In the genomic region with DNA sequence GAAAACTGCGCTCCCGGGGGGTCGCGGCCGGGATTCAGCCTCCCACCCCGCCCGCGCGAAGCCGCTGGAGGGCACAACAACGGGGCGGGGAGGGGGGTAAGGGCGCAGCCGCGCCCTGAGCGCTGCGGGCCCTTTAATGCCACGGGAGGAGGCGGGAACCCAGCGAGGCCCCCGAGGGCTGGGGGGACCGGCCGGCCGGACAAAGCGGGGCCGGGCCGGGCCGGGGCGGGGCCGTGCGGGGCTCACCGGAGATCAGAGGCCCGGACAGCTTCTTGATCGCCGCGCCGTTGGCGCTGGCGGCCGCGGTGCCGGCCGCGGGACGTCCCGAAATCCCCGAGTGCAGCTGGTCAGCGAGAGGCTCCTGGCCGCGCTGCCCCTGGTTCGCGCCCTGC, we compare ENCODE assay signal across 9 cellular contexts. TPM values are rescaled to one million over a fixed set of nuclear protein-coding genes. Genes with fewer than 3 reads are reported as not detected.
DNase-seq lines count a peak whose midpoint lies in the region; ATAC-seq and TF ChIP-seq lines count a peak whose summit lies in the region.
"Had no signal": no experiment of that assay in that cellular context is flagged by ENCODE, and none has a peak within 500 bp of the region (broad histone marks: within the 10 kb centered on the region; RNA-seq: fewer than 3 reads in every experiment).

No MANE protein-coding gene starts in this region.

- H3K36me3 ChIP-seq in adrenal gland (replicated peaks in 1 of 2) (no peaks in the 10 kb centered on the region), sigmoid colon (peaks cover 0 to under 1% (median 0%) of the 10 kb centered on the region in 4 donors)

- no peaks in the 10 kb centered on the region for H3K27me3 ChIP-seq in adrenal gland
- H3K27me3 ChIP-seq in sigmoid colon, result no peaks in the 10 kb centered on the region

- TF ChIP-seq POLR2A in adrenal gland (IDR thresholded peaks at IDR 0.05) (no peak), sigmoid colon (IDR thresholded peaks at IDR 0.05) (no peak)

- H3K9me3 ChIP-seq in adrenal gland (replicated peaks in 1 of 3) (no peaks in the 10 kb centered on the region), sigmoid colon (no peaks in the 10 kb centered on the region)

- DNase-seq in GM03348 (ENCODE audit: low spot score) (peak; percentile 63), adrenal gland (peak in 4 of 7 donors; percentile 47 to 63 (median 57)), left ventricle myocardium superior (peak; percentile 82), sigmoid colon (peak; percentile 88), NCI-H1436 (lab: John Stamatoyannopoulos, UW) (no peak), NCI-H1436 treated with DMSO at 0.1 percent for 48 hours (lab: John Stamatoyannopoulos, UW) (no peak), omental fat pad (ENCODE audit: low spot score) (no peak)
- DNase-seq: T-helper 9 cell had no signal

- TF ChIP-seq CTCF in adrenal gland (IDR thresholded peaks at IDR 0.05) (no peak), sigmoid colon (IDR thresholded peaks at IDR 0.05) (no peak), omental fat pad (IDR thresholded peaks at IDR 0.05) (no peak)

- H3K4me3 ChIP-seq in adrenal gland, result peak overlapping the region in 2 of 4 donors; percentile 96 to 97
- peak overlapping the region; percentile 61 to 98 (median 92) for H3K4me3 ChIP-seq in sigmoid colon

- peak; percentile 41 for ATAC-seq in left ventricle myocardium superior
- no peak for ATAC-seq in HG03025 (IDR thresholded peaks at IDR 0.05; ENCODE audit: low FRiP score, unreplicated experiment)
- ATAC-seq in omental fat pad (ENCODE audit: low FRiP score), result no peak

- intact Hi-C loops in adrenal gland (cut with DNase I) (loop anchor here (10.0 kb wide), 2 partner anchors 170 to 190 kb away; a partner anchor contains a TSS), left ventricle myocardium superior (cut with micrococcal nuclease) (no loop called here), sigmoid colon (cut with DNase I) (loop anchor here (2.0 kb wide), 3 partner anchors 48 to 184 kb away; no protein-coding TSS in a partner anchor)

- 0 to 1% (median 0%) methylated on average over 26 to 49 of the region's 52 CpGs; no CpG with 5 or more reads in 1 of the 4 donors for WGBS in adrenal gland, 4 donors
- 1% methylated on average over 52 of the region's 52 CpGs for WGBS in sigmoid colon, 2 donors

- H3K27ac ChIP-seq in adrenal gland (peak overlapping the region in 4 of 5 donors; percentile 53 to 79 (median 76)), sigmoid colon (peak overlapping the region; percentile 91 to 96 (median 94))

- no peak for TF ChIP-seq EP300 in sigmoid colon (IDR thresholded peaks at IDR 0.05)

- H3K4me1 ChIP-seq in adrenal gland (replicated peaks in 1 of 2) (peaks cover 6 to 28% of the 10 kb centered on the region in 2 donors), sigmoid colon (peaks cover 0 to 48% (median 38%) of the 10 kb centered on the region in 4 donors)

RNA-seq across cellular contexts. Expression of a gene that starts 1.2 kb away (rescaled TPM):
- 100 to 1,000 TPM in 7 of 8 donors, 10 to 100 TPM in 1; 32.8 to 817 (median 464) TPM for total RNA-seq in adrenal gland
- 100 to 1,000 TPM in 2 of 3 donors, 10 to 100 TPM in 1; 17.7 to 229 (median 152) TPM for polyA plus RNA-seq in adrenal gland
- total RNA-seq in left ventricle myocardium superior, result 42.0 TPM
- total RNA-seq in sigmoid colon, result 10 to 100 TPM; 37.2 to 54.3 (median 47.4) TPM
- 10 to 100 TPM in 1 of 3 donors, 1 to 10 TPM in 2; 5.3 to 14.4 (median 7.9) TPM for polyA plus RNA-seq in sigmoid colon
- total RNA-seq in omental fat pad, result 100 to 1,000 TPM; 111 to 314 (median 138) TPM

RNA-seq across cellular contexts. Expression of a gene that starts 44.8 kb away (rescaled TPM):
- total RNA-seq in adrenal gland, result 1 to 10 TPM in 6 of 8 donors, not detected in 2; 1.4 to 8.7 (median 2.3) TPM
- 1 to 10 TPM in 2 of 3 donors, not detected in 1; 1.1 to 8.9 TPM for polyA plus RNA-seq in adrenal gland
- total RNA-seq in left ventricle myocardium superior, result 0.99 TPM
- total RNA-seq in sigmoid colon, result 1 to 10 TPM in 1 of 4 donors, not detected in 3; 1.7 TPM
- polyA plus RNA-seq in sigmoid colon, result 10 to 100 TPM; 33.0 to 37.9 (median 37.8) TPM
- total RNA-seq in omental fat pad, result 10 to 100 TPM in 1 of 4 donors, 1 to 10 TPM in 2, not detected in 1; 3.8 to 10.2 (median 7.1) TPM

Comparison
In these comparisons a context has a peak if more than half of its experiments do, and no peak if none do; other contexts are left out.
1. DNase-seq: peak in GM03348 (single experiment), adrenal gland (4 of 7), left ventricle myocardium superior (single experiment) and sigmoid colon (single experiment); none in NCI-H1436 (single experiment), NCI-H1436 treated with DMSO at 0.1 percent for 48 hours (single experiment) and omental fat pad (single experiment).